Comparison of ENCODE assay signal across 8 cellular contexts in the genomic region with DNA sequence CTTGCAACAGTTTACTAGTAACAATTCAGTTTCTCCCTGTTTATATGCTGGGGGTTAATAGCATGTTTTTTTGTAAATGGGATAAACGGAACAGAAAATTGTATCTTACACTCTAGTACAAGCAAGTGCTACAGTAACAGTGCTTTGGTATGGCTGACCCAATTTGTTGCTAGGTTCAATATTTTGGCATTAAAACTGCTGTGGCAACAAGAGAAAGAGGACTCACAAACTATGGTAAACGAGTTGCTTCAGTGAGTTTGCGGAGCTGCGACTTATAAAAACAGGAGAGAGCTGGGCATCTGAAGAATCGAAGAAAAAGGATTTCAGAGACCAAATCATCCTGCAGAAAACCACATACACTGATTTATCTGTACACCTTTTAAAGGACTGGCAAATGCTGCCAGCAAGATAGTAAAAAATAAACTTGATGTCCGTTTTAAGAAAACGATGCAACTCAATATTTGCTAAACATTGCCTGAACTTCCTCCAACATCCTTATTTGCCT. TPM values are rescaled to one million over a fixed set of nuclear protein-coding genes. Genes with fewer than 3 reads are reported as not detected.
DNase-seq lines count a peak whose midpoint lies in the region; ATAC-seq and TF ChIP-seq lines count a peak whose summit lies in the region.

No MANE protein-coding gene starts in this region.

- peak overlapping the region; percentile 90 to 99 (median 96) for H3K4me2 ChIP-seq in BLaER1 treated with 17β-estradiol and CSF1 and Interleukin-3, amounts not matched to agents 10 nM and 100 nM
- peak overlapping the region; percentile 78 for H3K4me2 ChIP-seq in Loucy (ENCODE audit: low read depth, low read length, poor library complexity, severe bottlenecking)

- peaks cover 23 to 55% (median 39%) of the 10 kb centered on the region in 11 experiments for H3K36me3 ChIP-seq in BLaER1 treated with 17β-estradiol and CSF1 and Interleukin-3, amounts not matched to agents 10 nM and 100 nM
- 0 out of 2 replicates have a peak, but pooled peaks cover under 1% of the 10 kb centered on the region for H3K36me3 ChIP-seq in Loucy (ENCODE audit: insufficient read depth, low read length)
- H3K36me3 ChIP-seq in colonic mucosa, result no peaks in the 10 kb centered on the region

- peaks cover 27 to 60% (median 43%) of the 10 kb centered on the region in 10 experiments for H3K4me1 ChIP-seq in BLaER1 treated with 17β-estradiol and CSF1 and Interleukin-3, amounts not matched to agents 10 nM and 100 nM
- peaks cover 63% of the 10 kb centered on the region for H3K4me1 ChIP-seq in Loucy (ENCODE audit: insufficient read depth, low read length, poor library complexity, severe bottlenecking)
- H3K4me1 ChIP-seq in colonic mucosa, result no peaks in the 10 kb centered on the region

- peaks cover 84% of the 10 kb centered on the region for H3K79me2 ChIP-seq in Loucy (ENCODE audit: insufficient read depth, low read length)

- peak overlapping the region; percentile 85 for H3K4me3 Mint-ChIP-seq in mesothelial cell of epicardium

- TF ChIP-seq CTCF in Loucy (conservative IDR thresholded peaks at IDR 0.05; ENCODE audit: low read length) (no peak), colonic mucosa (IDR thresholded peaks at IDR 0.05) (no peak), mesothelial cell of epicardium (IDR thresholded peaks at IDR 0.05; ENCODE audit: unreplicated experiment) (no peak)

- H3K9me3 ChIP-seq in BLaER1 treated with 17β-estradiol and CSF1 and Interleukin-3, amounts not matched to agents 10 nM and 100 nM (replicated peaks in 1 of 11), result peaks cover 0 to 5% (median 0%) of the 10 kb centered on the region in 11 experiments; a peak in 2 of 22 replicates
- H3K9me3 ChIP-seq in Loucy (ENCODE audit: insufficient read depth, low read depth, low read length), result no peaks in the 10 kb centered on the region
- no peaks in the 10 kb centered on the region for H3K9me3 ChIP-seq in colonic mucosa

- H3K27me3 Mint-ChIP-seq in mesothelial cell of epicardium (ENCODE audit: low read depth), result no peaks in the 10 kb centered on the region

- no peaks in the 10 kb centered on the region for H3K27me3 ChIP-seq in BLaER1 treated with 17β-estradiol and CSF1 and Interleukin-3, amounts not matched to agents 10 nM and 100 nM
- no peaks in the 10 kb centered on the region for H3K27me3 ChIP-seq in Loucy (ENCODE audit: insufficient read depth, low read length, poor library complexity, severe bottlenecking)
- no peaks in the 10 kb centered on the region for H3K27me3 ChIP-seq in colonic mucosa

- ATAC-seq in HG03280 (IDR thresholded peaks at IDR 0.05; ENCODE audit: unreplicated experiment), result no peak

- H3K9me3 Mint-ChIP-seq in mesothelial cell of epicardium, result no peaks in the 10 kb centered on the region

- no peaks in the 10 kb centered on the region for H3K36me3 Mint-ChIP-seq in mesothelial cell of epicardium

- peaks cover 55 to 67% (median 64%) of the 10 kb centered on the region in 11 experiments; a peak in 21 of 22 replicates for H4K20me1 ChIP-seq in BLaER1 treated with 17β-estradiol and CSF1 and Interleukin-3, amounts not matched to agents 10 nM and 100 nM
- peaks cover 63% of the 10 kb centered on the region for H4K20me1 ChIP-seq in Loucy (ENCODE audit: insufficient read depth, low read length, poor library complexity, severe bottlenecking)

- H2AFZ ChIP-seq in Loucy (ENCODE audit: low read length), result no peak overlapping the region

- H3K4me1 Mint-ChIP-seq in mesothelial cell of epicardium, result peaks cover 35% of the 10 kb centered on the region

- intact Hi-C loops in colonic mucosa (cut with DNase I), result loop anchor here (10.0 kb wide), 1 partner anchor 118 kb away; no protein-coding TSS in a partner anchor

- peak overlapping the region; percentile 93 for H3K27ac Mint-ChIP-seq in mesothelial cell of epicardium

- peak overlapping the region; percentile 72 to 93 (median 84) for H3K4me3 ChIP-seq in BLaER1 treated with 17β-estradiol and CSF1 and Interleukin-3, amounts not matched to agents 10 nM and 100 nM
- H3K4me3 ChIP-seq in Loucy (ENCODE audit: low read length, poor library complexity, severe bottlenecking) (peak overlapping the region; percentile 85), colonic mucosa (peak overlapping the region; percentile 55)

- no peaks in the 10 kb centered on the region for H3K9me2 ChIP-seq in Loucy (replicated peaks; ENCODE audit: low read depth, low read length)

- H3F3A ChIP-seq in Loucy (ENCODE audit: low read depth), result no peaks in the 10 kb centered on the region

- H3K27ac ChIP-seq in BLaER1 treated with 17β-estradiol and CSF1 and Interleukin-3, amounts not matched to agents 10 nM and 100 nM, result peak overlapping the region in 6 of 11 experiments; percentile 94 to 99 (median 98); a peak in 7 of 22 replicates
- peak overlapping the region; percentile 84 for H3K27ac ChIP-seq in colonic mucosa

- peak overlapping the region; percentile 91 to 99 (median 97) for H3K9ac ChIP-seq in BLaER1 treated with 17β-estradiol and CSF1 and Interleukin-3, amounts not matched to agents 10 nM and 100 nM
- H3K9ac ChIP-seq in Loucy (ENCODE audit: low read depth, low read length, poor library complexity, severe bottlenecking) (peak overlapping the region; percentile 62), colonic mucosa (ENCODE audit: low read depth in 2 of 2, low read length in 2 of 2) (peak overlapping the region; percentile 28 to 80)

- DNase-seq in colonic mucosa (no peak), mesothelial cell of epicardium (ENCODE audit: low spot score in 2 of 2, unreplicated experiment in 2 of 2) (no peak), epidermal melanocyte (ENCODE audit: insufficient read length, low spot score) (no peak), NCI-H1092 (lab: John Stamatoyannopoulos, UW) (no peak)
- no peak for DNase-seq in stimulated activated CD4-positive, alpha-beta T cell treated with anti-CD3 and anti-CD28 coated beads, Interleukin-15, amount 100 ng/mL, for 24 hours

RNA-seq across cellular contexts. Expression of a gene that starts 2.2 kb away (rescaled TPM):
- total RNA-seq in colonic mucosa (100 to 1,000 TPM in 1 of 2 donors, 10 to 100 TPM in 1; 94.1 to 207 TPM), mesothelial cell of epicardium (50.9 to 53.3 TPM (median 52.3 TPM) in 3 replicates)

RNA-seq across cellular contexts. Expression of a gene that starts 2.6 kb away (rescaled TPM):
- 10 to 100 TPM; 27.8 to 28.3 TPM for total RNA-seq in colonic mucosa
- 22.4 to 24.1 TPM (median 23.2 TPM) in 3 replicates for total RNA-seq in mesothelial cell of epicardium
